17 cellular contexts compared by ENCODE assay signal in the genomic region with DNA sequence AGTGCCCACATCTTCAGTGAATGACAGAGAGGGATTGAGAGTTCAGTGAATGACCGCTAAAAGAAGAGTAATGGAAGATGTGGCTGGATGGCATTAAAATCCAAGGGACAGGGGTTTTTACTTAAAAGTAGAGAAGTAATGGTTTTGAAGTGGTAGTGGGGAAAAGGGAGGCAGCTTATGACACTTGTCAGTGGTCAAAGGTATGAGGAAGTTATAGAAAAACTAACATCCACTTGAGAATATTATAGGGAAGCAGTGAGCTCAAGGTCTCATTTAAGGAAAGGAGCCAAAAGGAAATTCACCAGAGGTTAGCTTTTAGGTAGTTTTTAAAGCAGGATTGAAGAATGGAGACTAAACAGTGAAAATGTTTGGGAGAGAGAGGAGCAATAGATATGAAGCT. TPM values are rescaled to one million over a fixed set of nuclear protein-coding genes. Genes with fewer than 3 reads are reported as not detected.
"Had no signal": no experiment of that assay in that cellular context is flagged by ENCODE, and none has a peak within 500 bp of the region (broad histone marks: within the 10 kb centered on the region; RNA-seq: fewer than 3 reads in every experiment).

No MANE protein-coding gene starts in this region.

- H3K4me1 ChIP-seq: esophagus squamous epithelium, pancreas, uterus had no signal

- H3K27me3 ChIP-seq: brain microvascular endothelial cell, esophagus squamous epithelium, neural progenitor cell, pancreas, tibial artery, uterus had no signal

- H3K4me2 ChIP-seq: neural progenitor cell had no signal

- DNase-seq: activated CD4-positive, alpha-beta T cell treated with anti-CD3 and anti-CD28 coated beads, Interleukin-2, amount 10 ng/mL, durations not matched to agents 7 days and 5 days; activated CD8-positive, alpha-beta memory T cell treated with anti-CD3 and anti-CD28 coated beads, Interleukin-2, amount 50 U/mL, for 48 hours; activated gamma-delta T cell treated with Interleukin-2 at 50 U/mL for 16 hours; activated naive CD8-positive, alpha-beta T cell treated with anti-CD3 and anti-CD28 coated beads, Interleukin-2, amount 10 ng/mL, durations not matched to agents 7 days and 5 days; activated T-cell treated with anti-CD3 and anti-CD28 coated beads, Interleukin-2, amount 50 U/mL, for 72 hours; effector CD8-positive, alpha-beta T cell; esophagus squamous epithelium; midbrain; pancreas; stimulated activated CD4-positive, alpha-beta T cell treated with anti-CD3 and anti-CD28 coated beads, Interleukin-2, amount 100 ng/mL, for 48 hours; stimulated activated naive CD4-positive, alpha-beta T cell; tibial artery; uterus had no signal

- H2AFZ ChIP-seq: neural progenitor cell had no signal

- H3K36me3 ChIP-seq: brain microvascular endothelial cell, esophagus squamous epithelium, neural progenitor cell, pancreas, tibial artery, uterus had no signal

- H3K4me3 ChIP-seq: esophagus squamous epithelium, lung, neural progenitor cell, pancreas, tibial artery, uterus had no signal

- H3K27ac ChIP-seq: brain microvascular endothelial cell, esophagus squamous epithelium, neural progenitor cell, uterus had no signal

- H3K9me3 ChIP-seq: esophagus squamous epithelium, pancreas, tibial artery, uterus had no signal

RNA-seq across cellular contexts. Expression of a gene that starts 24.3 kb away (rescaled TPM):
- total RNA-seq: activated CD4-positive, alpha-beta T cell treated with anti-CD3 and anti-CD28 coated beads, Interleukin-2, amount 10 ng/mL, durations not matched to agents 7 days and 5 days; activated naive CD8-positive, alpha-beta T cell treated with anti-CD3 and anti-CD28 coated beads, Interleukin-2, amount 10 ng/mL, durations not matched to agents 7 days and 5 days; activated T-cell treated with anti-CD3 and anti-CD28 coated beads, Interleukin-2, amount 50 U/mL, for 72 hours; endothelial cell of umbilical vein had no signal
- polyA plus RNA-seq: endothelial cell of umbilical vein had no signal
